In genomic region chr17:28807925-28808641, GRCh38 we compare ENCODE assay signal across 1 cellular context.
TF ChIP-seq lines count a peak whose summit lies in the region.

No MANE protein-coding gene starts in this region.

TF ChIP-seq in HEK293, 187 proteins besides CTCF, POLR2A, EP300 and RAD21 (continued from another document and continues in another):
- TF ChIP-seq, protein P1, sequence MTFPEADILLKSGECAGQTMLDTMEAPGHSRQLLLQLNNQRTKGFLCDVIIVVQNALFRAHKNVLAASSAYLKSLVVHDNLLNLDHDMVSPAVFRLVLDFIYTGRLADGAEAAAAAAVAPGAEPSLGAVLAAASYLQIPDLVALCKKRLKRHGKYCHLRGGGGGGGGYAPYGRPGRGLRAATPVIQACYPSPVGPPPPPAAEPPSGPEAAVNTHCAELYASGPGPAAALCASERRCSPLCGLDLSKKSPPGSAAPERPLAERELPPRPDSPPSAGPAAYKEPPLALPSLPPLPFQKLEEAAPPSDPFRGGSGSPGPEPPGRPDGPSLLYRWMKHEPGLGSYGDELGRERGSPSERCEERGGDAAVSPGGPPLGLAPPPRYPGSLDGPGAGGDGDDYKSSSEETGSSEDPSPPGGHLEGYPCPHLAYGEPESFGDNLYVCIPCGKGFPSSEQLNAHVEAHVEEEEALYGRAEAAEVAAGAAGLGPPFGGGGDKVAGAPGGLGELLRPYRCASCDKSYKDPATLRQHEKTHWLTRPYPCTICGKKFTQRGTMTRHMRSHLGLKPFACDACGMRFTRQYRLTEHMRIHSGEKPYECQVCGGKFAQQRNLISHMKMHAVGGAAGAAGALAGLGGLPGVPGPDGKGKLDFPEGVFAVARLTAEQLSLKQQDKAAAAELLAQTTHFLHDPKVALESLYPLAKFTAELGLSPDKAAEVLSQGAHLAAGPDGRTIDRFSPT (tag by site-specific recombination; IDR thresholded peaks at IDR 0.05), result peak; percentile 6; the same call in 1 of the 2 replicates
- no peak for TF ChIP-seq ZNF664 (tag by site-specific recombination; IDR thresholded peaks at IDR 0.05)
- 0 out of 2 replicates have a peak, but pooled peaks have one; percentile 24 for TF ChIP-seq KLF17 (tag by site-specific recombination; IDR thresholded peaks at IDR 0.05)
- TF ChIP-seq, protein P2, sequence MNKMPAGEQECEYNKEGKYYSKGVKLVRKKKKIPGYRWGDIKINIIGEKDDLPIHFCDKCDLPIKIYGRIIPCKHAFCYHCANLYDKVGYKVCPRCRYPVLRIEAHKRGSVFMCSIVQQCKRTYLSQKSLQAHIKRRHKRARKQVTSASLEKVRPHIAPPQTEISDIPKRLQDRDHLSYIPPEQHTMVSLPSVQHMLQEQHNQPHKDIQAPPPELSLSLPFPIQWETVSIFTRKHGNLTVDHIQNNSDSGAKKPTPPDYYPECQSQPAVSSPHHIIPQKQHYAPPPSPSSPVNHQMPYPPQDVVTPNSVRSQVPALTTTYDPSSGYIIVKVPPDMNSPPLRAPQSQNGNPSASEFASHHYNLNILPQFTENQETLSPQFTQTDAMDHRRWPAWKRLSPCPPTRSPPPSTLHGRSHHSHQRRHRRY (tag by site-specific recombination; IDR thresholded peaks at IDR 0.05), result no peak
- TF ChIP-seq TRIM28 (IDR thresholded peaks at IDR 0.05; ENCODE audit: borderline replicate concordance, low read length), result peak; percentile 63; the same call in 1 of the 2 replicates
- TF ChIP-seq KLF16 (tag by site-specific recombination; IDR thresholded peaks at IDR 0.05), result no peak
- TF ChIP-seq, protein P3, sequence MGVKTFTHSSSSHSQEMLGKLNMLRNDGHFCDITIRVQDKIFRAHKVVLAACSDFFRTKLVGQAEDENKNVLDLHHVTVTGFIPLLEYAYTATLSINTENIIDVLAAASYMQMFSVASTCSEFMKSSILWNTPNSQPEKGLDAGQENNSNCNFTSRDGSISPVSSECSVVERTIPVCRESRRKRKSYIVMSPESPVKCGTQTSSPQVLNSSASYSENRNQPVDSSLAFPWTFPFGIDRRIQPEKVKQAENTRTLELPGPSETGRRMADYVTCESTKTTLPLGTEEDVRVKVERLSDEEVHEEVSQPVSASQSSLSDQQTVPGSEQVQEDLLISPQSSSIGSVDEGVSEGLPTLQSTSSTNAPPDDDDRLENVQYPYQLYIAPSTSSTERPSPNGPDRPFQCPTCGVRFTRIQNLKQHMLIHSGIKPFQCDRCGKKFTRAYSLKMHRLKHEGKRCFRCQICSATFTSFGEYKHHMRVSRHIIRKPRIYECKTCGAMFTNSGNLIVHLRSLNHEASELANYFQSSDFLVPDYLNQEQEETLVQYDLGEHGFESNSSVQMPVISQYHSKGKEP (tag by site-specific recombination; IDR thresholded peaks at IDR 0.05), result 0 out of 2 replicates have a peak, but pooled peaks have one; percentile 27
- TF ChIP-seq ZNF843 (tag by site-specific recombination; IDR thresholded peaks at IDR 0.05), result peak; percentile 67; the same call in 1 of the 2 replicates
- TF ChIP-seq KLF8 (tag by site-specific recombination; IDR thresholded peaks at IDR 0.05), result peak; percentile 54
- no peak for TF ChIP-seq ZFP3 (tag by site-specific recombination; IDR thresholded peaks at IDR 0.05; ENCODE audit: low read depth)
- no peak for TF ChIP-seq ZNF426 (tag by site-specific recombination; IDR thresholded peaks at IDR 0.05)
- no peak for TF ChIP-seq ZNF768 (tag by site-specific recombination; IDR thresholded peaks at IDR 0.05)
- peak; percentile 41; the same call in 1 of the 2 replicates for TF ChIP-seq ZBTB20 (tag by site-specific recombination; IDR thresholded peaks at IDR 0.05)
- no peak for TF ChIP-seq ZNF416 (tag by site-specific recombination; IDR thresholded peaks at IDR 0.05)
- no peak for TF ChIP-seq ZNF404 (tag by site-specific recombination; IDR thresholded peaks at IDR 0.05)
- no peak for TF ChIP-seq ZNF112 (tag by site-specific recombination; IDR thresholded peaks at IDR 0.05)
- peak; percentile 8; the same call in 1 of the 2 replicates for TF ChIP-seq ZNF184 (tag by site-specific recombination; IDR thresholded peaks at IDR 0.05)
- TF ChIP-seq ZNF221 (tag by site-specific recombination; IDR thresholded peaks at IDR 0.05; ENCODE audit: borderline replicate concordance), result no peak
- no peak for TF ChIP-seq ZBTB7A (tag by site-specific recombination; IDR thresholded peaks at IDR 0.05; ENCODE audit: low read depth)
- peak; percentile 44; the same call in 1 of the 2 replicates for TF ChIP-seq ZXDB (tag by site-specific recombination; IDR thresholded peaks at IDR 0.05)
- 0 out of 2 replicates have a peak, but pooled peaks have one; percentile 8 for TF ChIP-seq ZNF580 (tag by site-specific recombination; IDR thresholded peaks at IDR 0.05)
- peak; percentile 45; the same call in 1 of the 2 replicates for TF ChIP-seq ZNF398 (tag by site-specific recombination; IDR thresholded peaks at IDR 0.05)
- TF ChIP-seq ZNF692 (tag by site-specific recombination; IDR thresholded peaks at IDR 0.05), result peak; percentile 23; the same call in 1 of the 2 replicates
- peak; percentile 76; the same call in 1 of the 2 replicates for TF ChIP-seq ZNF596 (tag by site-specific recombination; IDR thresholded peaks at IDR 0.05)
- peak; percentile 25; the same call in 1 of the 2 replicates for TF ChIP-seq ZBTB8A (tag by site-specific recombination; IDR thresholded peaks at IDR 0.05)
- TF ChIP-seq ZNF585B (tag by site-specific recombination; IDR thresholded peaks at IDR 0.05), result no peak
- TF ChIP-seq, protein P4, sequence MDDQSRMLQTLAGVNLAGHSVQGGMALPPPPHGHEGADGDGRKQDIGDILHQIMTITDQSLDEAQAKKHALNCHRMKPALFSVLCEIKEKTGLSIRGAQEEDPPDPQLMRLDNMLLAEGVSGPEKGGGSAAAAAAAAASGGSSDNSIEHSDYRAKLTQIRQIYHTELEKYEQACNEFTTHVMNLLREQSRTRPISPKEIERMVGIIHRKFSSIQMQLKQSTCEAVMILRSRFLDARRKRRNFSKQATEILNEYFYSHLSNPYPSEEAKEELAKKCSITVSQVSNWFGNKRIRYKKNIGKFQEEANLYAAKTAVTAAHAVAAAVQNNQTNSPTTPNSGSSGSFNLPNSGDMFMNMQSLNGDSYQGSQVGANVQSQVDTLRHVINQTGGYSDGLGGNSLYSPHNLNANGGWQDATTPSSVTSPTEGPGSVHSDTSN (CRISPR knock-in tag; IDR thresholded peaks at IDR 0.05), result no peak
- no peak for TF ChIP-seq ZNF23 (tag by site-specific recombination; IDR thresholded peaks at IDR 0.05; ENCODE audit: borderline replicate concordance)
- peak; percentile 80 for TF ChIP-seq ZNF629 (tag by site-specific recombination; IDR thresholded peaks at IDR 0.05)
- TF ChIP-seq ZBTB21 (tag by site-specific recombination; IDR thresholded peaks at IDR 0.05), result no peak
- no peak for TF ChIP-seq OVOL3 (tag by site-specific recombination; IDR thresholded peaks at IDR 0.05)
- peak; percentile 72 for TF ChIP-seq PRDM10 (tag by site-specific recombination; IDR thresholded peaks at IDR 0.05)
- no peak for TF ChIP-seq ZNF521 (tag by site-specific recombination; IDR thresholded peaks at IDR 0.05)
- peak; percentile 27; the same call in 1 of the 2 replicates for TF ChIP-seq OSR2 (tag by site-specific recombination; IDR thresholded peaks at IDR 0.05)
- TF ChIP-seq, protein P5, sequence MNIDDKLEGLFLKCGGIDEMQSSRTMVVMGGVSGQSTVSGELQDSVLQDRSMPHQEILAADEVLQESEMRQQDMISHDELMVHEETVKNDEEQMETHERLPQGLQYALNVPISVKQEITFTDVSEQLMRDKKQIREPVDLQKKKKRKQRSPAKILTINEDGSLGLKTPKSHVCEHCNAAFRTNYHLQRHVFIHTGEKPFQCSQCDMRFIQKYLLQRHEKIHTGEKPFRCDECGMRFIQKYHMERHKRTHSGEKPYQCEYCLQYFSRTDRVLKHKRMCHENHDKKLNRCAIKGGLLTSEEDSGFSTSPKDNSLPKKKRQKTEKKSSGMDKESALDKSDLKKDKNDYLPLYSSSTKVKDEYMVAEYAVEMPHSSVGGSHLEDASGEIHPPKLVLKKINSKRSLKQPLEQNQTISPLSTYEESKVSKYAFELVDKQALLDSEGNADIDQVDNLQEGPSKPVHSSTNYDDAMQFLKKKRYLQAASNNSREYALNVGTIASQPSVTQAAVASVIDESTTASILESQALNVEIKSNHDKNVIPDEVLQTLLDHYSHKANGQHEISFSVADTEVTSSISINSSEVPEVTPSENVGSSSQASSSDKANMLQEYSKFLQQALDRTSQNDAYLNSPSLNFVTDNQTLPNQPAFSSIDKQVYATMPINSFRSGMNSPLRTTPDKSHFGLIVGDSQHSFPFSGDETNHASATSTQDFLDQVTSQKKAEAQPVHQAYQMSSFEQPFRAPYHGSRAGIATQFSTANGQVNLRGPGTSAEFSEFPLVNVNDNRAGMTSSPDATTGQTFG (tag by site-specific recombination; IDR thresholded peaks at IDR 0.05; ENCODE audit: borderline replicate concordance), result no peak
- TF ChIP-seq, protein P6, sequence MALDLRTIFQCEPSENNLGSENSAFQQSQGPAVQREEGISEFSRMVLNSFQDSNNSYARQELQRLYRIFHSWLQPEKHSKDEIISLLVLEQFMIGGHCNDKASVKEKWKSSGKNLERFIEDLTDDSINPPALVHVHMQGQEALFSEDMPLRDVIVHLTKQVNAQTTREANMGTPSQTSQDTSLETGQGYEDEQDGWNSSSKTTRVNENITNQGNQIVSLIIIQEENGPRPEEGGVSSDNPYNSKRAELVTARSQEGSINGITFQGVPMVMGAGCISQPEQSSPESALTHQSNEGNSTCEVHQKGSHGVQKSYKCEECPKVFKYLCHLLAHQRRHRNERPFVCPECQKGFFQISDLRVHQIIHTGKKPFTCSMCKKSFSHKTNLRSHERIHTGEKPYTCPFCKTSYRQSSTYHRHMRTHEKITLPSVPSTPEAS (tag by site-specific recombination; IDR thresholded peaks at IDR 0.05), result no peak
